9 cellular contexts compared by ENCODE assay signal in the genomic region with DNA sequence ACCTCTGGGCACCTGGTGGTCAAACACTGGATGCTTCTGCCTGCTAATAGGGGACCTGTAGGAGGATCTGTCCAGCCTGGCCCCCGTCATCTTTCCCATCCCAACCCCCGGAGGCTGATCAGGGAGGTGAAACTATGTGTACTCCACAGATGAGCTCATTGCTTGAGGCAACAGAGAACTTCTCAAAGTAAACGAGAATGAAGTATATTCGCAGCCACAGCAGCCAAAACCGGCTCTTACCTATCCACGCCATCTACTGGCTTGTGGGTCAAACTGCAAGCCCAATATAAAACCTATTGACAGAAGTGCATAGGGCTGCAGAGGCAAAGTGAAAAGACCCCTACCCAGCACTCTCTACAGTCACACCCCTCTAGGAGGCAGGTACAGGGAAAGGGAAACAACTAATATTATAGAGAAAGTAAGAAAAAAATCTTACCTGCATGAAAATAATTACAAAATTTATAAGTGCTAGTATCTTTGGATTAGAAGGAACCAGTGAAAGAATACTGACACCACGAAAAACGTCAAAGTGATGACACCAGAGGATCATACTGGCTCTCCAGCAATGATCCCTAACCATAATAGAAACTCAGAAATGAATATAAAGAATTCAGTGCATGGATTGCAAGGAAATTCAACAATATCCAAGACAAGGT.
DNase-seq lines count a peak whose midpoint lies in the region; TF ChIP-seq lines count a peak whose summit lies in the region.
"Had no signal": no experiment of that assay in that cellular context is flagged by ENCODE, and none has a peak within 500 bp of the region (broad histone marks: within the 10 kb centered on the region; RNA-seq: fewer than 3 reads in every experiment).

No MANE protein-coding gene starts in this region.

- no peaks in the 10 kb centered on the region for H3K36me3 Mint-ChIP-seq in HFFc6 (ENCODE audit: low read depth)

- CTCF ChIA-PET in RWPE1 (lab: Yijun Ruan, JAX), result interaction anchor here (0.6 to 0.7 kb wide), 3 partner anchors 22 to 603 kb away, joined by 3 to 4 read pairs (median 3); no protein-coding TSS in a partner anchor

- no peak for TF ChIP-seq POLR2A in erythroblast (IDR thresholded peaks at IDR 0.05; ENCODE audit: low read length)

- no peak overlapping the region for H3K4me3 Mint-ChIP-seq in HFFc6

- TF ChIP-seq CTCF in HFFc6 (IDR thresholded peaks at IDR 0.05) (peak; percentile 70), LNCAP (IDR thresholded peaks at IDR 0.05) (peak; percentile 84), RWPE1 (conservative IDR thresholded peaks at IDR 0.05; ENCODE audit: low read depth) (peak; percentile 92)

- no peak overlapping the region for H3K27ac Mint-ChIP-seq in HFFc6

- H3K27ac ChIP-seq in RWPE1, result no peak overlapping the region
- H3K27ac ChIP-seq: vagina had no signal

- POLR2A ChIA-PET in RWPE1 (lab: Yijun Ruan, JAX; ENCODE audit: low non-redundant PET), result no interaction called here

- DNase-seq in stimulated activated CD4-positive, alpha-beta T cell treated with anti-CD3 and anti-CD28 coated beads, Interleukin-15, amount 100 ng/mL, for 24 hours, result peak; percentile 13
- DNase-seq in stimulated activated CD4-positive, alpha-beta T cell treated with anti-CD3 and anti-CD28 coated beads, Interleukin-12 subunit alpha, Interleukin-12 subunit beta, amount 100 ng/mL, for 4 hours, result no peak
- DNase-seq in HFFc6, result peak; percentile 6
- peak; percentile 12 for DNase-seq in RWPE1 (ENCODE audit: low spot score)
- DNase-seq in erythroblast (lab: John Stamatoyannopoulos, UW), result peak; percentile 34 to 40
- peak; percentile 19 for DNase-seq in pons (ENCODE audit: low spot score)
- DNase-seq in DMS79 (lab: John Stamatoyannopoulos, UW), result no peak

- H3K4me1 Mint-ChIP-seq in HFFc6 (ENCODE audit: low read depth), result no peaks in the 10 kb centered on the region

- H3K9me3 Mint-ChIP-seq in HFFc6, result peaks cover 5% of the 10 kb centered on the region

- no peaks in the 10 kb centered on the region for H3K27me3 Mint-ChIP-seq in HFFc6 (ENCODE audit: insufficient read depth)

Comparison
In these comparisons a context has a peak if more than half of its experiments do, and no peak if none do; other contexts are left out.
1. DNase-seq: peak in stimulated activated CD4-positive, alpha-beta T cell treated with anti-CD3 and anti-CD28 coated beads, Interleukin-15, amount 100 ng/mL, for 24 hours (single experiment), HFFc6 (single experiment), RWPE1 (single experiment), erythroblast (2 of 2) and pons (single experiment); none in stimulated activated CD4-positive, alpha-beta T cell treated with anti-CD3 and anti-CD28 coated beads, Interleukin-12 subunit alpha, Interleukin-12 subunit beta, amount 100 ng/mL, for 4 hours (single experiment) and DMS79 (single experiment).
2. Peak in every context shown above with its lines, with median percentiles within 50 percentile points of each other: CTCF ChIP-seq.